Comparison of ENCODE assay signal across 25 cellular contexts in genomic region chr10:7889947-7890542, GRCh38.
DNase-seq lines count a peak whose midpoint lies in the region; ATAC-seq, FAIRE-seq and TF ChIP-seq lines count a peak whose summit lies in the region.
"Had no signal": no experiment of that assay in that cellular context is flagged by ENCODE, and none has a peak within 500 bp of the region (broad histone marks: within the 10 kb centered on the region; RNA-seq: fewer than 3 reads in every experiment).

No MANE protein-coding gene starts in this region.

- H3K27ac ChIP-seq in H1 (ENCODE audit: low read depth, low read length), result no peak overlapping the region
- H3K27ac ChIP-seq: HL-60, lower lobe of right lung, right lobe of liver, testis, uterus had no signal

- H3K14ac ChIP-seq in H1 (ENCODE audit: insufficient read length), result no peak overlapping the region

- no peak overlapping the region for H4K91ac ChIP-seq in H1 (replicated peaks; ENCODE audit: insufficient read length, low read length)

- H2BK120ac ChIP-seq in H1 (replicated peaks; ENCODE audit: low read depth, low read length), result no peak overlapping the region

- H3K79me2 ChIP-seq in H1 (ENCODE audit: control insufficient read depth in 1 of 2, insufficient read depth in 2 of 2, low read length in 2 of 2), result no peaks in the 10 kb centered on the region

- TF ChIP-seq CTCF in H1 (IDR thresholded peaks at IDR 0.05; ENCODE audit: control extremely low read depth in 1 of 3, insufficient read depth in 1 of 3, low read depth in 1 of 3, low read length in 3 of 3), result no peak

- POLR2A ChIA-PET in H1 (lab: Charles Lee; ENCODE audit: partially characterized antibody), result no interaction called here

- no peak overlapping the region for H4K5ac ChIP-seq in H1 (ENCODE audit: insufficient read length, low read depth, low read length)

- H3K9ac ChIP-seq in H1 (replicated peaks in 1 of 4; ENCODE audit: extremely low read depth in 1 of 4, low read depth in 3 of 4, low read length in 3 of 4), result no peak overlapping the region

- H3K4me1 Mint-ChIP-seq in activated naive CD4-positive, alpha-beta T cell treated with anti-CD3 and anti-CD28 coated beads for 36 hours (ENCODE audit: low read depth), result peaks cover 41% of the 10 kb centered on the region

- no peak overlapping the region for H2BK12ac ChIP-seq in H1 (ENCODE audit: low read depth, low read length)

- intact Hi-C loops in activated naive CD4-positive, alpha-beta T cell treated with anti-CD3 and anti-CD28 coated beads for 36 hours (cut with micrococcal nuclease), result no loop called here

- H3K23ac ChIP-seq in H1 (ENCODE audit: insufficient read length), result no peak overlapping the region

- H4K20me1 ChIP-seq in H1 (replicated peaks in 1 of 2; ENCODE audit: control insufficient read depth in 1 of 2, insufficient read depth in 2 of 2, low read length in 2 of 2), result peaks cover 2 to 9% of the 10 kb centered on the region in 2 experiments

- no peak overlapping the region for H3K27ac Mint-ChIP-seq in activated naive CD4-positive, alpha-beta T cell treated with anti-CD3 and anti-CD28 coated beads for 36 hours

- no peak overlapping the region for H3K4me2 ChIP-seq in H1 (ENCODE audit: insufficient read depth in 1 of 2, low read depth in 2 of 2, low read length in 2 of 2)

- no peak for TF ChIP-seq POLR2A in H1 (IDR thresholded peaks at IDR 0.05; ENCODE audit: control extremely low read depth in 1 of 2, low read depth in 2 of 2, low read length in 2 of 2)

- no peaks in the 10 kb centered on the region for H3K9me3 Mint-ChIP-seq in activated naive CD4-positive, alpha-beta T cell treated with anti-CD3 and anti-CD28 coated beads for 36 hours

- no peak overlapping the region for H4K8ac ChIP-seq in H1 (ENCODE audit: extremely low read depth, insufficient read depth, low read length)

- CTCF ChIA-PET in H1 (lab: Charles Lee; ENCODE audit: partially characterized antibody), result interaction anchor here (1.4 kb wide), 1 partner anchor 1413 kb away, joined by 3 read pairs; no protein-coding TSS in a partner anchor
- CTCF ChIA-PET in activated naive CD4-positive, alpha-beta T cell treated with anti-CD3 and anti-CD28 coated beads for 36 hours (lab: Charles Lee), result interaction anchor here (0.6 kb wide), 1 partner anchor 93 kb away, joined by 3 read pairs; no protein-coding TSS in a partner anchor

- H3K18ac ChIP-seq in H1 (ENCODE audit: extremely low read depth, low read length), result no peak overlapping the region

- FAIRE-seq in H1 (lab: Jason Lieb, UNC), result peak; percentile 81
- FAIRE-seq: HepG2 had no signal

- H2BK20ac ChIP-seq in H1 (ENCODE audit: low read length), result no peak overlapping the region

- H3K36me3 Mint-ChIP-seq in activated naive CD4-positive, alpha-beta T cell treated with anti-CD3 and anti-CD28 coated beads for 36 hours (ENCODE audit: low read depth), result peaks cover 5% of the 10 kb centered on the region

- H3K36me3 ChIP-seq in H1 (ENCODE audit: control insufficient read depth in 2 of 4, insufficient read depth in 4 of 4, low read length in 3 of 4), result no peaks in the 10 kb centered on the region
- H3K36me3 ChIP-seq: lower lobe of right lung, right lobe of liver, uterus had no signal

- peaks cover 2% of the 10 kb centered on the region; the same call in 1 of the 2 replicates for H3K79me1 ChIP-seq in H1 (ENCODE audit: low read depth, low read length)

- H3K4me3 Mint-ChIP-seq in activated naive CD4-positive, alpha-beta T cell treated with anti-CD3 and anti-CD28 coated beads for 36 hours, result no peak overlapping the region

- peaks cover 0 to 3% (median 2%) of the 10 kb centered on the region in 4 experiments; a peak in 2 of 7 replicates for H3K4me1 ChIP-seq in H1 (replicated peaks in 1 of 4; ENCODE audit: control insufficient read depth in 3 of 4, insufficient read depth in 4 of 4, low read length in 3 of 4)
- H3K4me1 ChIP-seq: lower lobe of right lung, testis, uterus had no signal

- DNase-seq in H1 (ENCODE audit: low read depth in 1 of 2, low spot score in 2 of 2), result no peak
- no peak for DNase-seq in COLO668 (lab: John Stamatoyannopoulos, UW; ENCODE audit: unreplicated experiment)
- no peak for DNase-seq in NCI-H1417 treated with DMSO at 0.1 percent for 48 hours (lab: John Stamatoyannopoulos, UW)
- DNase-seq in activated naive CD4-positive, alpha-beta T cell treated with anti-CD3 and anti-CD28 coated beads for 36 hours, result no peak
- DNase-seq: activated CD8-positive, alpha-beta memory T cell treated with anti-CD3 and anti-CD28 coated beads, Interleukin-2, amount 50 U/mL, for 4 hours; C1 segment of cervical spinal cord; cerebellar nuclear complex; EL; lower lobe of right lung; NCI-H1105; NCI-H2081; NCI-H345; NCI-H748 treated with DMSO at 0.1 percent for 48 hours; right lobe of liver; stimulated activated CD4-positive, alpha-beta T cell treated with anti-CD3 and anti-CD28 coated beads, Interleukin-12 subunit alpha, Interleukin-12 subunit beta, amount 100 ng/mL, for 4 hours; stimulated activated CD4-positive, alpha-beta T cell treated with anti-CD3 and anti-CD28 coated beads, Interleukin-4, amount 100 ng/mL, for 4 hours; stimulated activated naive CD4-positive, alpha-beta T cell; T1000; testis; uterus had no signal

- H3K23me2 ChIP-seq in H1 (ENCODE audit: low read depth, low read length), result no peaks in the 10 kb centered on the region

- 86% methylated on average over 5 of the region's 5 CpGs; no CpG with 5 or more reads in 1 of the 2 experiments for whole genome bisulfite sequencing in H1 (ENCODE audit: extremely low coverage in 1 of 2, insufficient coverage in 1 of 2, insufficient read length in 1 of 2, insufficient replicate concordance in 2 of 2, low coverage in 1 of 2, low lambda C conversion rate in 2 of 2, missing lambda C conversion rate in 1 of 2), 2 experiments

- H2AFZ ChIP-seq in H1 (ENCODE audit: low read length), result no peak overlapping the region

- no peak overlapping the region for H3K4ac ChIP-seq in H1 (replicated peaks; ENCODE audit: insufficient read length, low read depth, low read length)

- H2BK15ac ChIP-seq in H1 (ENCODE audit: low read length), result no peak overlapping the region

- H3K9me3 ChIP-seq in H1 (ENCODE audit: insufficient read depth in 2 of 2, low read depth in 1 of 2, low read length in 1 of 2), result no peaks in the 10 kb centered on the region
- H3K9me3 ChIP-seq: lower lobe of right lung, right lobe of liver, testis, uterus had no signal

- H2AK5ac ChIP-seq in H1 (ENCODE audit: low read depth, low read length), result no peak overlapping the region

- H3K56ac ChIP-seq in H1 (replicated peaks; ENCODE audit: insufficient read length, low read depth, low read length), result no peak overlapping the region

- no peak overlapping the region for H3K4me3 ChIP-seq in H1 (ENCODE audit: extremely low read depth in 1 of 4, insufficient read depth in 2 of 4, low read depth in 3 of 4, low read length in 4 of 4)
- H3K4me3 ChIP-seq: lower lobe of right lung, right lobe of liver, testis, uterus had no signal

- H3K27me3 Mint-ChIP-seq in activated naive CD4-positive, alpha-beta T cell treated with anti-CD3 and anti-CD28 coated beads for 36 hours (ENCODE audit: low read depth), result no peaks in the 10 kb centered on the region

- no peak for TF ChIP-seq RAD21 in H1 (IDR thresholded peaks at IDR 0.05 in 1 of 2, conservative IDR thresholded peaks at IDR 0.05 in 1 of 2; ENCODE audit: low read depth in 2 of 2, low read length in 2 of 2)

- no peak overlapping the region for H2BK5ac ChIP-seq in H1 (ENCODE audit: low read depth, low read length)

- H3K27me3 ChIP-seq in H1 (replicated peaks in 1 of 4; ENCODE audit: control insufficient read depth in 3 of 4, extremely low read depth in 1 of 4, insufficient read depth in 3 of 4, low read length in 3 of 4), result no peaks in the 10 kb centered on the region; a peak in 1 of 7 replicates
- H3K27me3 ChIP-seq: right lobe of liver, testis, uterus had no signal

- TF ChIP-seq EP300 in H1 (IDR thresholded peaks at IDR 0.05; ENCODE audit: borderline replicate concordance in 1 of 2, low read depth in 2 of 2, low read length in 2 of 2), result no peak

- peak; percentile 61 for ATAC-seq in GM18502 (IDR thresholded peaks at IDR 0.05; ENCODE audit: poor library complexity, unreplicated experiment)
- ATAC-seq in GM19395 (IDR thresholded peaks at IDR 0.05; ENCODE audit: unreplicated experiment), result peak; percentile 71
- peak; percentile 51 for ATAC-seq in HG03354 (IDR thresholded peaks at IDR 0.05; ENCODE audit: poor library complexity, severe bottlenecking, unreplicated experiment)
- ATAC-seq: HepG2, lower lobe of right lung, right lobe of liver had no signal

TF ChIP-seq in H1, 55 proteins besides CTCF, POLR2A, EP300 and RAD21:
- TF ChIP-seq KDM1A (IDR thresholded peaks at IDR 0.05; ENCODE audit: borderline replicate concordance, low read length), result no peak
- no peak for TF ChIP-seq EZH2 (IDR thresholded peaks at IDR 0.05; ENCODE audit: low read depth, low read length, severe bottlenecking)
- TF ChIP-seq RXRA (IDR thresholded peaks at IDR 0.05; ENCODE audit: insufficient read depth, low read depth, low read length), result no peak
- no peak for TF ChIP-seq SIX5 (IDR thresholded peaks at IDR 0.05; ENCODE audit: low read depth, low read length)
- no peak for TF ChIP-seq CHD2 (IDR thresholded peaks at IDR 0.05; ENCODE audit: low read length)
- TF ChIP-seq KDM5A (IDR thresholded peaks at IDR 0.05; ENCODE audit: low read length), result no peak
- TF ChIP-seq USF2 (IDR thresholded peaks at IDR 0.05; ENCODE audit: low read length), result no peak
